ENCODE assay signal across 19 cellular contexts in genomic region chr17:27239584-27239983, GRCh38.
"Had no signal": no experiment of that assay in that cellular context is flagged by ENCODE, and none has a peak within 500 bp of the region (broad histone marks: within the 10 kb centered on the region; RNA-seq: fewer than 3 reads in every experiment).

No MANE protein-coding gene starts in this region.

- H3K4me1 ChIP-seq: colonic mucosa had no signal

- H3K27me3 Mint-ChIP-seq: activated B cell treated with CpG ODN at 0.5 μM for 24 hours, progenitor cell of endocrine pancreas, T-cell had no signal

- H3K9me3 Mint-ChIP-seq: activated B cell treated with CpG ODN at 0.5 μM for 24 hours; activated naive CD4-positive, alpha-beta T cell treated with anti-CD3 and anti-CD28 coated beads, Interleukin-2, amount 10 ng/mL, durations not matched to agents 7 days and 5 days; endodermal cell; naive thymus-derived CD8-positive, alpha-beta T cell; stimulated activated naive CD8-positive, alpha-beta T cell treated with anti-CD3 and anti-CD28 coated beads, Interleukin-15, Interleukin-2, amounts not matched to agents 100 ng/mL and 50 ng/mL, for 24 hours; T-cell had no signal

- H3K4me1 Mint-ChIP-seq: T-cell had no signal

- ATAC-seq: naive thymus-derived CD8-positive, alpha-beta T cell; T-cell had no signal

- H3K9me3 ChIP-seq: colonic mucosa, heart right ventricle, thyroid gland had no signal

- H3K36me3 ChIP-seq: colonic mucosa, heart right ventricle, thyroid gland had no signal

- H3K27me3 ChIP-seq: colonic mucosa, heart right ventricle, thyroid gland had no signal

- H3K27ac ChIP-seq: colonic mucosa, thyroid gland had no signal

- H3K27ac Mint-ChIP-seq: activated CD4-positive, alpha-beta T cell treated with anti-CD3 and anti-CD28 coated beads for 36 hours; activated naive CD4-positive, alpha-beta T cell treated with anti-CD3 and anti-CD28 coated beads, Interleukin-2, amount 10 ng/mL, durations not matched to agents 7 days and 5 days; endodermal cell; naive thymus-derived CD8-positive, alpha-beta T cell; progenitor cell of endocrine pancreas; stimulated activated naive CD8-positive, alpha-beta T cell treated with anti-CD3 and anti-CD28 coated beads, Interleukin-15, Interleukin-2, amounts not matched to agents 100 ng/mL and 50 ng/mL, for 24 hours; T-cell had no signal

- DNase-seq: activated B cell treated with CpG ODN at 0.5 μM for 24 hours; activated CD4-positive, alpha-beta T cell treated with anti-CD3 and anti-CD28 coated beads, Interleukin-2, amount 50 U/mL, for 4 hours; activated CD8-positive, alpha-beta memory T cell treated with anti-CD3 and anti-CD28 coated beads for 24 hours; activated effector memory CD4-positive, alpha-beta T cell treated with anti-CD3 and anti-CD28 coated beads, Interleukin-2, amount 50 U/mL, for 16 hours; activated naive CD4-positive, alpha-beta T cell treated with anti-CD3 and anti-CD28 coated beads, Interleukin-2, amount 10 ng/mL, durations not matched to agents 7 days and 5 days; colonic mucosa; endodermal cell; heart right ventricle; naive thymus-derived CD8-positive, alpha-beta T cell; stimulated activated CD4-positive, alpha-beta T cell treated with anti-CD3 and anti-CD28 coated beads, Interleukin-4, amount 100 ng/mL, for 1 hour; T-cell; thyroid gland had no signal

- H3K4me3 Mint-ChIP-seq: activated CD4-positive, alpha-beta T cell treated with anti-CD3 and anti-CD28 coated beads for 36 hours; activated naive CD4-positive, alpha-beta T cell treated with anti-CD3 and anti-CD28 coated beads, Interleukin-2, amount 10 ng/mL, durations not matched to agents 7 days and 5 days; endodermal cell; naive thymus-derived CD8-positive, alpha-beta T cell; stimulated activated naive CD8-positive, alpha-beta T cell treated with anti-CD3 and anti-CD28 coated beads, Interleukin-15, Interleukin-2, amounts not matched to agents 100 ng/mL and 50 ng/mL, for 24 hours; T-cell had no signal

- H3K4me3 ChIP-seq: colonic mucosa, heart right ventricle, lung, thyroid gland had no signal

- FAIRE-seq: bronchial epithelial cell, keratinocyte, urothelium cell line had no signal

- H3K36me3 Mint-ChIP-seq: activated naive CD4-positive, alpha-beta T cell treated with anti-CD3 and anti-CD28 coated beads, Interleukin-2, amount 10 ng/mL, durations not matched to agents 7 days and 5 days; naive thymus-derived CD8-positive, alpha-beta T cell; T-cell had no signal
